19 cellular contexts compared by ENCODE assay signal in genomic region chr12:13956060-13956590, GRCh38. TPM values are rescaled to one million over a fixed set of nuclear protein-coding genes. Genes with fewer than 3 reads are reported as not detected.
"Had no signal": no experiment of that assay in that cellular context is flagged by ENCODE, and none has a peak within 500 bp of the region (broad histone marks: within the 10 kb centered on the region; RNA-seq: fewer than 3 reads in every experiment).

No MANE protein-coding gene starts in this region.

- H3K4me1 ChIP-seq: foreskin keratinocyte, right atrium auricular region, suprapubic skin, thyroid gland, upper lobe of right lung, vagina had no signal

- ATAC-seq: foreskin keratinocyte; natural killer cell treated with Interleukin-12 subunit alpha and Interleukin-12 subunit beta and Interleukin-15 and Interleukin-18, amount 100 ng/mL, for 72 hours; upper lobe of right lung had no signal

- H3K27ac ChIP-seq: foreskin keratinocyte, neutrophil, right atrium auricular region, sigmoid colon, skin epidermis, suprapubic skin, thyroid gland, upper lobe of right lung, vagina had no signal

- H3K4me3 ChIP-seq: right atrium auricular region, sigmoid colon, skin epidermis, suprapubic skin, thyroid gland, upper lobe of right lung, vagina had no signal

- H3K27me3 ChIP-seq: foreskin keratinocyte, neutrophil, right atrium auricular region, thyroid gland, upper lobe of right lung, vagina had no signal

- DNase-seq: cerebellar nuclear complex; endodermal cell; erythroblast; foreskin keratinocyte; kidney glomerular epithelial cell; sigmoid colon; stimulated activated CD4-positive, alpha-beta T cell treated with anti-CD3 and anti-CD28 coated beads, Interleukin-2, amount 100 ng/mL, for 24 hours; stimulated activated naive CD4-positive, alpha-beta T cell treated with Interleukin-2 at 50 U/mL for 16 hours; thyroid gland; upper lobe of right lung had no signal

- H3K36me3 ChIP-seq: neutrophil, right atrium auricular region, sigmoid colon, suprapubic skin, thyroid gland, upper lobe of right lung, vagina had no signal

- FAIRE-seq: colon, endothelial cell of umbilical vein, islet of Langerhans had no signal

- H3K9me3 ChIP-seq: neutrophil, right atrium auricular region, sigmoid colon, suprapubic skin, thyroid gland, upper lobe of right lung, vagina had no signal

RNA-seq across cellular contexts. Expression of gene GRIN2B, which starts 25.3 kb away (rescaled TPM):
- polyA plus RNA-seq: endothelial cell of umbilical vein, foreskin keratinocyte had no signal
